In genomic region chr13:96089749-96090239, GRCh38 we compare ENCODE assay signal across 8 cellular contexts. TPM values are rescaled to one million over a fixed set of nuclear protein-coding genes. Genes with fewer than 3 reads are reported as not detected.
DNase-seq lines count a peak whose midpoint lies in the region; ATAC-seq and TF ChIP-seq lines count a peak whose summit lies in the region.

TSS of gene HS6ST3 (plus strand) at chr13:96090107.

- H3K36me3 ChIP-seq in endodermal cell (ENCODE audit: control insufficient read depth, insufficient read depth, low read length) = no peaks in the 10 kb centered on the region

- H3K27me3 ChIP-seq in endodermal cell (ENCODE audit: control insufficient read depth, insufficient read depth, low read length, poor library complexity, severe bottlenecking) = peaks cover 67% of the 10 kb centered on the region

- TF ChIP-seq CTCF in GM10266 (IDR thresholded peaks at IDR 0.05; ENCODE audit: control insufficient read depth, insufficient read depth, low read depth, missing control alignments) (no peak), endodermal cell (conservative IDR thresholded peaks at IDR 0.05) (no peak)

- no peak within 1 kb of the TSS for H3K27ac Mint-ChIP-seq in endodermal cell

- peak within 1 kb of the TSS; percentile 64 for H3K4me3 Mint-ChIP-seq in endodermal cell

- ATAC-seq in HG02571 (IDR thresholded peaks at IDR 0.05; ENCODE audit: unreplicated experiment) = peak; percentile 32
- ATAC-seq in HG02763 (IDR thresholded peaks at IDR 0.05; ENCODE audit: unreplicated experiment) = no peak

- no peaks in the 10 kb centered on the region for H3K9me3 ChIP-seq in endodermal cell (ENCODE audit: control insufficient read depth, low read length)

- no peaks in the 10 kb centered on the region for H3K36me3 Mint-ChIP-seq in endodermal cell (ENCODE audit: low read depth)

- H3K9ac ChIP-seq in endodermal cell (ENCODE audit: extremely low read depth, low read length, poor library complexity, severe bottlenecking) = no peak within 1 kb of the TSS

- DNase-seq in GM10266 (ENCODE audit: extremely low spot score) = peak; percentile 47
- peak; percentile 92 for DNase-seq in NCI-H526 treated with DMSO at 0.1 percent for 48 hours (lab: John Stamatoyannopoulos, UW)
- DNase-seq in endodermal cell = peak; percentile 88
- DNase-seq in middle frontal gyrus (ENCODE audit: extremely low spot score, low spot score) = peak; percentile 11
- DNase-seq in GM19240 (ENCODE audit: insufficient read length, low spot score) = no peak
- no peak for DNase-seq in stimulated activated CD4-positive, alpha-beta T cell treated with anti-CD3 and anti-CD28 coated beads, Interleukin-2, amount 100 ng/mL, for 48 hours

- no peak within 1 kb of the TSS for H3K27ac ChIP-seq in endodermal cell (ENCODE audit: low read depth, low read length)

- 1 to 3% methylated on average over 6 to 35 of the region's 35 CpGs for WGBS in endodermal cell (ENCODE audit: insufficient coverage in 1 of 2, insufficient read length in 1 of 2), 2 experiments

- H3K4me3 ChIP-seq in endodermal cell (ENCODE audit: low read length) = peak within 1 kb of the TSS; percentile 75

- H3K4me1 Mint-ChIP-seq in endodermal cell = peaks cover 25% of the 10 kb centered on the region

- peaks cover 69% of the 10 kb centered on the region for H3K27me3 Mint-ChIP-seq in endodermal cell (ENCODE audit: insufficient read depth)

- peaks cover 9% of the 10 kb centered on the region for H3K4me1 ChIP-seq in endodermal cell (ENCODE audit: control insufficient read depth, insufficient read depth, low read length)

- no peaks in the 10 kb centered on the region for H3K9me3 Mint-ChIP-seq in endodermal cell

RNA-seq across cellular contexts. Expression of gene HS6ST3, which starts in this region (rescaled TPM):
- total RNA-seq in endodermal cell = 1 to 10 TPM in 1 of 2 donors, under 1 TPM in 1; 0.84 to 1.1 TPM
- 2.2 TPM for polyA plus RNA-seq in endodermal cell (2013, experiment 1 of 2)
- 2.1 TPM for polyA plus RNA-seq in endodermal cell (2013, experiment 2 of 2)

Comparison
In these comparisons a context has a peak if more than half of its experiments do, and no peak if none do; other contexts are left out.
1. DNase-seq: peak in GM10266 (single experiment), NCI-H526 treated with DMSO at 0.1 percent for 48 hours (single experiment), endodermal cell (single experiment) and middle frontal gyrus (single experiment); none in GM19240 (single experiment) and stimulated activated CD4-positive, alpha-beta T cell treated with anti-CD3 and anti-CD28 coated beads, Interleukin-2, amount 100 ng/mL, for 48 hours (0 of 2).